ENCODE assay signal across 1 cellular context in genomic region chr22:19232620-19233019, GRCh38.
TF ChIP-seq lines count a peak whose summit lies in the region.

No MANE protein-coding gene starts in this region.

TF ChIP-seq in SK-N-SH, 30 proteins besides CTCF, POLR2A, EP300 and RAD21 (continued from another document):
- TF ChIP-seq USF2 (IDR thresholded peaks at IDR 0.05; ENCODE audit: borderline replicate concordance, low read depth, low read length) (no peak), RXRA (IDR thresholded peaks at IDR 0.05; ENCODE audit: borderline replicate concordance, low read depth) (no peak), FOXJ3 (CRISPR knock-in tag; IDR thresholded peaks at IDR 0.05) (no peak), FOSL2 (IDR thresholded peaks at IDR 0.05; ENCODE audit: borderline replicate concordance, low read depth) (no peak), MAX (IDR thresholded peaks at IDR 0.05; ENCODE audit: low read depth) (no peak), CHD2 (IDR thresholded peaks at IDR 0.05; ENCODE audit: low read length, partially characterized antibody) (no peak), TAF1 (IDR thresholded peaks at IDR 0.05; ENCODE audit: borderline replicate concordance, low read depth, low read length) (no peak), FOXM1 (IDR thresholded peaks at IDR 0.05; ENCODE audit: low read depth) (no peak), USF1 (IDR thresholded peaks at IDR 0.05; ENCODE audit: borderline replicate concordance, low read depth) (no peak), SIN3A (IDR thresholded peaks at IDR 0.05; ENCODE audit: borderline replicate concordance, low read depth, low read length) (no peak), RCOR1 (IDR thresholded peaks at IDR 0.05; ENCODE audit: low read length) (no peak)
